In genomic region chr4:154617820-154618317, GRCh38 we compare ENCODE assay signal across 1 cellular context.
TF ChIP-seq lines count a peak whose summit lies in the region.

No MANE protein-coding gene starts in this region.

TF ChIP-seq in HepG2, 621 proteins besides CTCF, POLR2A, EP300 and RAD21 (continued from another document and continues in another):
- TF ChIP-seq TEF (CRISPR knock-in tag; IDR thresholded peaks at IDR 0.05) (0 out of 2 replicates have a peak, but pooled peaks have one; percentile 59), DRAP1 (CRISPR knock-in tag; IDR thresholded peaks at IDR 0.05) (peak; percentile 39; the same call in 1 of the 2 replicates), NFE2 (CRISPR knock-in tag; IDR thresholded peaks at IDR 0.05) (no peak), ZNF775 (CRISPR knock-in tag; IDR thresholded peaks at IDR 0.05; ENCODE audit: borderline replicate concordance) (no peak), CAMTA2 (CRISPR knock-in tag; IDR thresholded peaks at IDR 0.05; ENCODE audit: borderline replicate concordance) (no peak), KDM3A (CRISPR knock-in tag; IDR thresholded peaks at IDR 0.05; ENCODE audit: low read depth) (peak; percentile 91), CEBPG (CRISPR knock-in tag; IDR thresholded peaks at IDR 0.05) (peak; percentile 95), ZNF773 (CRISPR knock-in tag; IDR thresholded peaks at IDR 0.05; ENCODE audit: borderline replicate concordance) (no peak), ZNF367 (CRISPR knock-in tag; IDR thresholded peaks at IDR 0.05; ENCODE audit: borderline replicate concordance) (no peak), MATR3 (CRISPR knock-in tag; IDR thresholded peaks at IDR 0.05) (no peak), PHF20 (CRISPR knock-in tag; IDR thresholded peaks at IDR 0.05) (no peak), ZNF747 (CRISPR knock-in tag; IDR thresholded peaks at IDR 0.05; ENCODE audit: borderline replicate concordance) (0 out of 2 replicates have a peak, but pooled peaks have one; percentile 32), ZNF780A (CRISPR knock-in tag; IDR thresholded peaks at IDR 0.05) (no peak; the same call in 1 of the 2 replicates), PBX2 (CRISPR knock-in tag; IDR thresholded peaks at IDR 0.05) (peak; percentile 61), FOXC1 (CRISPR knock-in tag; IDR thresholded peaks at IDR 0.05; ENCODE audit: borderline replicate concordance) (no peak), CERS6 (CRISPR knock-in tag; IDR thresholded peaks at IDR 0.05) (no peak), ASH2L (IDR thresholded peaks at IDR 0.05; ENCODE audit: insufficient read length, low read depth, low read length) (peak; percentile 92), NR1H2 (CRISPR knock-in tag; IDR thresholded peaks at IDR 0.05; ENCODE audit: borderline replicate concordance, low read depth) (no peak), NONO (IDR thresholded peaks at IDR 0.05) (no peak), NONO (CRISPR knock-in tag; conservative IDR thresholded peaks at IDR 0.05) (peak; percentile 85), ZSCAN25 (CRISPR knock-in tag; IDR thresholded peaks at IDR 0.05) (peak; percentile 44; the same call in 1 of the 2 replicates), ZFP37 (CRISPR knock-in tag; IDR thresholded peaks at IDR 0.05; ENCODE audit: borderline replicate concordance) (no peak), ZBTB21 (CRISPR knock-in tag; IDR thresholded peaks at IDR 0.05) (peak; percentile 64; the same call in 1 of the 2 replicates), ELF3 (CRISPR knock-in tag; IDR thresholded peaks at IDR 0.05) (peak; percentile 91), HOXA9 (CRISPR knock-in tag; IDR thresholded peaks at IDR 0.05; ENCODE audit: borderline replicate concordance) (peak; percentile 91; the same call in 1 of the 2 replicates), ZNF564 (CRISPR knock-in tag; IDR thresholded peaks at IDR 0.05) (0 out of 2 replicates have a peak, but pooled peaks have one; percentile 40), TFDP2 (CRISPR knock-in tag; IDR thresholded peaks at IDR 0.05) (0 out of 2 replicates have a peak, but pooled peaks have one; percentile 41), SMARCC2 (IDR thresholded peaks at IDR 0.05) (0 out of 2 replicates have a peak, but pooled peaks have one; percentile 64), AKAP8 (CRISPR knock-in tag; IDR thresholded peaks at IDR 0.05) (peak; percentile 53; the same call in 1 of the 2 replicates), PITX1 (CRISPR knock-in tag; IDR thresholded peaks at IDR 0.05) (peak; percentile 100), ARID2 (CRISPR knock-in tag; IDR thresholded peaks at IDR 0.05; ENCODE audit: borderline replicate concordance) (no peak; the same call in 1 of the 2 replicates)
- TF ChIP-seq, protein P1, sequence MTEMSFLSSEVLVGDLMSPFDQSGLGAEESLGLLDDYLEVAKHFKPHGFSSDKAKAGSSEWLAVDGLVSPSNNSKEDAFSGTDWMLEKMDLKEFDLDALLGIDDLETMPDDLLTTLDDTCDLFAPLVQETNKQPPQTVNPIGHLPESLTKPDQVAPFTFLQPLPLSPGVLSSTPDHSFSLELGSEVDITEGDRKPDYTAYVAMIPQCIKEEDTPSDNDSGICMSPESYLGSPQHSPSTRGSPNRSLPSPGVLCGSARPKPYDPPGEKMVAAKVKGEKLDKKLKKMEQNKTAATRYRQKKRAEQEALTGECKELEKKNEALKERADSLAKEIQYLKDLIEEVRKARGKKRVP (CRISPR knock-in tag; IDR thresholded peaks at IDR 0.05): peak in 1 of 2 experiments; percentile 93; a peak in 2 of 4 replicates
- TF ChIP-seq, protein P2, sequence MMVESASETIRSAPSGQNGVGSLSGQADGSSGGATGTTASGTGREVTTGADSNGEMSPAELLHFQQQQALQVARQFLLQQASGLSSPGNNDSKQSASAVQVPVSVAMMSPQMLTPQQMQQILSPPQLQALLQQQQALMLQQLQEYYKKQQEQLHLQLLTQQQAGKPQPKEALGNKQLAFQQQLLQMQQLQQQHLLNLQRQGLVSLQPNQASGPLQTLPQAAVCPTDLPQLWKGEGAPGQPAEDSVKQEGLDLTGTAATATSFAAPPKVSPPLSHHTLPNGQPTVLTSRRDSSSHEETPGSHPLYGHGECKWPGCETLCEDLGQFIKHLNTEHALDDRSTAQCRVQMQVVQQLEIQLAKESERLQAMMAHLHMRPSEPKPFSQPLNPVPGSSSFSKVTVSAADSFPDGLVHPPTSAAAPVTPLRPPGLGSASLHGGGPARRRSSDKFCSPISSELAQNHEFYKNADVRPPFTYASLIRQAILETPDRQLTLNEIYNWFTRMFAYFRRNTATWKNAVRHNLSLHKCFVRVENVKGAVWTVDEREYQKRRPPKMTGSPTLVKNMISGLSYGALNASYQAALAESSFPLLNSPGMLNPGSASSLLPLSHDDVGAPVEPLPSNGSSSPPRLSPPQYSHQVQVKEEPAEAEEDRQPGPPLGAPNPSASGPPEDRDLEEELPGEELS (CRISPR knock-in tag; IDR thresholded peaks at IDR 0.05): peak; percentile 99
- TF ChIP-seq, protein P3, sequence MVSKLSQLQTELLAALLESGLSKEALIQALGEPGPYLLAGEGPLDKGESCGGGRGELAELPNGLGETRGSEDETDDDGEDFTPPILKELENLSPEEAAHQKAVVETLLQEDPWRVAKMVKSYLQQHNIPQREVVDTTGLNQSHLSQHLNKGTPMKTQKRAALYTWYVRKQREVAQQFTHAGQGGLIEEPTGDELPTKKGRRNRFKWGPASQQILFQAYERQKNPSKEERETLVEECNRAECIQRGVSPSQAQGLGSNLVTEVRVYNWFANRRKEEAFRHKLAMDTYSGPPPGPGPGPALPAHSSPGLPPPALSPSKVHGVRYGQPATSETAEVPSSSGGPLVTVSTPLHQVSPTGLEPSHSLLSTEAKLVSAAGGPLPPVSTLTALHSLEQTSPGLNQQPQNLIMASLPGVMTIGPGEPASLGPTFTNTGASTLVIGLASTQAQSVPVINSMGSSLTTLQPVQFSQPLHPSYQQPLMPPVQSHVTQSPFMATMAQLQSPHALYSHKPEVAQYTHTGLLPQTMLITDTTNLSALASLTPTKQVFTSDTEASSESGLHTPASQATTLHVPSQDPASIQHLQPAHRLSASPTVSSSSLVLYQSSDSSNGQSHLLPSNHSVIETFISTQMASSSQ (IDR thresholded peaks at IDR 0.05; ENCODE audit: low read depth): peak; percentile 99
- TF ChIP-seq, protein P3 (CRISPR knock-in tag; IDR thresholded peaks at IDR 0.05; ENCODE audit: borderline replicate concordance): peak; percentile 99
- TF ChIP-seq, protein P4, sequence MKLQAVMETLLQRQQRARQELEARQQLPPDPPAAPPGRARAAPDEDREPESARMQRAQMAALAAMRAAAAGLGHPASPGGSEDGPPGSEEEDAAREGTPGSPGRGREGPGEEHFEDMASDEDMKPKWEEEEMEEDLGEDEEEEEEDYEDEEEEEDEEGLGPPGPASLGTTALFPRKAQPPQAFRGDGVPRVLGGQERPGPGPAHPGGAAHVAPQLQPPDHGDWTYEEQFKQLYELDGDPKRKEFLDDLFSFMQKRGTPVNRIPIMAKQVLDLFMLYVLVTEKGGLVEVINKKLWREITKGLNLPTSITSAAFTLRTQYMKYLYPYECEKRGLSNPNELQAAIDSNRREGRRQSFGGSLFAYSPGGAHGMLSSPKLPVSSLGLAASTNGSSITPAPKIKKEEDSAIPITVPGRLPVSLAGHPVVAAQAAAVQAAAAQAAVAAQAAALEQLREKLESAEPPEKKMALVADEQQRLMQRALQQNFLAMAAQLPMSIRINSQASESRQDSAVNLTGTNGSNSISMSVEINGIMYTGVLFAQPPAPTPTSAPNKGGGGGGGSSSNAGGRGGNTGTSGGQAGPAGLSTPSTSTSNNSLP (IDR thresholded peaks at IDR 0.05; ENCODE audit: low read depth, low read length): peak; percentile 100
- TF ChIP-seq, protein P5, sequence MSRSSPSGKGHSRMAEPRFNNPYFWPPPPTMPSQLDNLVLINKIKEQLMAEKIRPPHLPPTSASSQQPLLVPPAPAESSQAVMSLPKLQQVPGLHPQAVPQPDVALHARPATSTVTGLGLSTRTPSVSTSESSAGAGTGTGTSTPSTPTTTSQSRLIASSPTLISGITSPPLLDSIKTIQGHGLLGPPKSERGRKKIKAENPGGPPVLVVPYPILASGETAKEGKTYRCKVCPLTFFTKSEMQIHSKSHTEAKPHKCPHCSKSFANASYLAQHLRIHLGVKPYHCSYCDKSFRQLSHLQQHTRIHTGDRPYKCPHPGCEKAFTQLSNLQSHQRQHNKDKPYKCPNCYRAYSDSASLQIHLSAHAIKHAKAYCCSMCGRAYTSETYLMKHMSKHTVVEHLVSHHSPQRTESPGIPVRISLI (CRISPR knock-in tag; IDR thresholded peaks at IDR 0.05; ENCODE audit: borderline replicate concordance): peak; percentile 77; the same call in 1 of the 2 replicates
